In the genomic region with DNA sequence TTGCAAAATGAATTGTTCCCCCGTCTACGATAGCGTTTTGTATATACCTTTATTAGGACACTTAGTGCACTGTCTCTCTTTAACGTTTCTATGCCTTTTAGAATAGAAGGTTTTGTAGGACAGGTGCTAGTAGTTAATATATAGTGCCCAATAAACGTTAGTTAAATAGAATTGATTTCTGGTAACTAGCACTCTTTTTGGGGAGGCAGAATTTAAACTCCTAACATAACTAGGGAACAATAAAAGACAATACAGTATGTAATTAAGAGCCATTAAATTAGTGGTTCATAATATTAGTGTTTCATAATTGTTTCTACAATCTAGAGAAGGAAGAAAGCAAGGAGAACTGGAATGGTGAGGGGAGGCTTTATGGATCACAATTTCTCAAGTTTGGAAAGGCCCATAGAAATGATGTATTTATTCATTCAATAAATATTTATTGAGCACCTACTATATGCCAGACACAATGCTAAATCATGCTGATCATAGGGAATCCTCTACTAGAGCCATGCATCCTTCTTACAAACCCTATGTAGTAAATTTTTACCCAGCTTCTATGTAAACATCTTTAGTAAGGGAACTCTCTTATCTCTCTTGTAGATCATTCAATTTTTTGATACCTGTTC, we compare ENCODE assay signal across 1 cellular context.
A peak's percentile ranks its signal among the peaks of the same experiment; 100 is the strongest.
TF ChIP-seq lines count a peak whose summit lies in the region.

No MANE protein-coding gene starts in this region.

TF ChIP-seq in K562, 482 proteins besides CTCF, POLR2A, EP300 and RAD21:
- TF ChIP-seq HDAC6 (IDR thresholded peaks at IDR 0.05; ENCODE audit: low read depth, low read length) (no peak), ZNF133 (CRISPR knock-in tag; IDR thresholded peaks at IDR 0.05) (no peak), RCOR1 (IDR thresholded peaks at IDR 0.05; ENCODE audit: borderline replicate concordance in 1 of 2, low read depth in 2 of 2, low read length in 2 of 2) (no peak), E2F1 (CRISPR knock-in tag; IDR thresholded peaks at IDR 0.05) (no peak), FOXK2 (conservative IDR thresholded peaks at IDR 0.05 in 1 of 2, IDR thresholded peaks at IDR 0.05 in 1 of 2; ENCODE audit: low read depth in 2 of 2) (no peak), RBFOX2 (IDR thresholded peaks at IDR 0.05; ENCODE audit: low read depth, low read length) (no peak), RBM25 (IDR thresholded peaks at IDR 0.05; ENCODE audit: low read depth, low read length, severe bottlenecking) (peak; percentile 73), TCF3 (CRISPR knock-in tag; IDR thresholded peaks at IDR 0.05) (no peak), ZBTB49 (CRISPR knock-in tag; IDR thresholded peaks at IDR 0.05; ENCODE audit: borderline replicate concordance) (0 out of 2 replicates have a peak, but pooled peaks have one; percentile 38), PHF8 (IDR thresholded peaks at IDR 0.05; ENCODE audit: borderline replicate concordance, low read length) (no peak), ZBTB2 (IDR thresholded peaks at IDR 0.05) (no peak), GTF2E2 (tag; IDR thresholded peaks at IDR 0.05) (no peak), ZBTB40 (IDR thresholded peaks at IDR 0.05) (peak; percentile 78), ZBTB40 (CRISPR knock-in tag; IDR thresholded peaks at IDR 0.05) (no peak)
- TF ChIP-seq, protein P1, sequence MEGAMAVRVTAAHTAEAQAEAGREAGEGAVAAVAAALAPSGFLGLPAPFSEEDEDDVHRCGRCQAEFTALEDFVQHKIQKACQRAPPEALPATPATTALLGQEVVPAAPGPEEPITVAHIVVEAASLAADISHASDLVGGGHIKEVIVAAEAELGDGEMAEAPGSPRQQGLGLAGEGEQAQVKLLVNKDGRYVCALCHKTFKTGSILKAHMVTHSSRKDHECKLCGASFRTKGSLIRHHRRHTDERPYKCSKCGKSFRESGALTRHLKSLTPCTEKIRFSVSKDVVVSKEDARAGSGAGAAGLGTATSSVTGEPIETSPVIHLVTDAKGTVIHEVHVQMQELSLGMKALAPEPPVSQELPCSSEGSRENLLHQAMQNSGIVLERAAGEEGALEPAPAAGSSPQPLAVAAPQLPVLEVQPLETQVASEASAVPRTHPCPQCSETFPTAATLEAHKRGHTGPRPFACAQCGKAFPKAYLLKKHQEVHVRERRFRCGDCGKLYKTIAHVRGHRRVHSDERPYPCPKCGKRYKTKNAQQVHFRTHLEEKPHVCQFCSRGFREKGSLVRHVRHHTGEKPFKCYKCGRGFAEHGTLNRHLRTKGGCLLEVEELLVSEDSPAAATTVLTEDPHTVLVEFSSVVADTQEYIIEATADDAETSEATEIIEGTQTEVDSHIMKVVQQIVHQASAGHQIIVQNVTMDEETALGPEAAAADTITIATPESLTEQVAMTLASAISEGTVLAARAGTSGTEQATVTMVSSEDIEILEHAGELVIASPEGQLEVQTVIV (CRISPR knock-in tag; IDR thresholded peaks at IDR 0.05; ENCODE audit: borderline replicate concordance), result no peak
- TF ChIP-seq, protein P2, sequence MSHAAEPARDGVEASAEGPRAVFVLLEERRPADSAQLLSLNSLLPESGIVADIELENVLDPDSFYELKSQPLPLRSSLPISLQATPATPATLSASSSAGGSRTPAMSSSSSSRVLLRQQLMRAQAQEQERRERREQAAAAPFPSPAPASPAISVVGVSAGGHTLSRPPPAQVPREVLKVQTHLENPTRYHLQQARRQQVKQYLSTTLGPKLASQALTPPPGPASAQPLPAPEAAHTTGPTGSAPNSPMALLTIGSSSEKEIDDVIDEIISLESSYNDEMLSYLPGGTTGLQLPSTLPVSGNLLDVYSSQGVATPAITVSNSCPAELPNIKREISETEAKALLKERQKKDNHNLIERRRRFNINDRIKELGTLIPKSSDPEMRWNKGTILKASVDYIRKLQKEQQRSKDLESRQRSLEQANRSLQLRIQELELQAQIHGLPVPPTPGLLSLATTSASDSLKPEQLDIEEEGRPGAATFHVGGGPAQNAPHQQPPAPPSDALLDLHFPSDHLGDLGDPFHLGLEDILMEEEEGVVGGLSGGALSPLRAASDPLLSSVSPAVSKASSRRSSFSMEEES (CRISPR knock-in tag; IDR thresholded peaks at IDR 0.05), result no peak
